Comparison of ENCODE assay signal across 13 cellular contexts in the genomic region with DNA sequence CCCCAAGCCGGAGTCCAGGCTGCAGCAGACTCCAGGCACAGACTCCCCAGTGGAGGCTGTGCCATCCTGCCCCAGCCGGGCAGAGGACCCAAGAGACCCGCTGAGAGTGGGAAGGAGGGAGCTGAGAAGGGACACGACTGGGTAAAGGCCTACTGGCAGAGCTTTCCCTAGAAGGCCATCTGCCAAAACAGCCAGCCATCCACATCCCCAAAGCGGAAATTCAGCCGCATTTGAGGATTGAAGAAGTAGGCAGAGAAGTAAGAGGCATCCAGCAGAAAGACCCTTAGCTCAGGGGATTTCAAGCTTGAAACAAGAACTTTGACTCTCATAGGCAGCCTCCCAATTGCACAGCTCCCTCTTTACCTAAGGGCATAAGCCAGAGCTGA. TPM values are rescaled to one million over a fixed set of nuclear protein-coding genes. Genes with fewer than 3 reads are reported as not detected.
A peak's percentile ranks its signal among the peaks of the same experiment; 100 is the strongest.
DNase-seq lines count a peak whose midpoint lies in the region; ATAC-seq and TF ChIP-seq lines count a peak whose summit lies in the region.
"Had no signal": no experiment of that assay in that cellular context is flagged by ENCODE, and none has a peak within 500 bp of the region (broad histone marks: within the 10 kb centered on the region; RNA-seq: fewer than 3 reads in every experiment).

No MANE protein-coding gene starts in this region.

- DNase-seq in T-helper 17 cell (no peak), fibroblast of the aortic adventitia (ENCODE audit: low read depth) (peak; percentile 40), nephron progenitor cell (no peak), tibial artery (peak in 1 of 2 donors; percentile 35), NCI-H187 (lab: John Stamatoyannopoulos, UW) (no peak)
- DNase-seq: activated naive CD4-positive, alpha-beta T cell treated with anti-CD3 and anti-CD28 coated beads, Interleukin-2, amount 50 U/mL, for 16 hours; NCI-H1048; NCI-H524; posterior cingulate gyrus had no signal

- H3K4me1 ChIP-seq in tibial artery = peaks cover 0 to 48% (median 16%) of the 10 kb centered on the region in 4 donors

- H3K27me3 Mint-ChIP-seq in T-helper 17 cell = peaks cover 45% of the 10 kb centered on the region
- peaks cover 90% of the 10 kb centered on the region for H3K27me3 Mint-ChIP-seq in nephron progenitor cell (ENCODE audit: low read depth, poor library complexity)

- no peak for ATAC-seq in T-helper 17 cell
- no peak for ATAC-seq in HG03442 (IDR thresholded peaks at IDR 0.05; ENCODE audit: unreplicated experiment)
- ATAC-seq in HG03342 (IDR thresholded peaks at IDR 0.05; ENCODE audit: unreplicated experiment) = no peak

- H3K27me3 ChIP-seq in tibial artery = no peaks in the 10 kb centered on the region

- no peaks in the 10 kb centered on the region for H3K36me3 ChIP-seq in tibial artery

- no peaks in the 10 kb centered on the region for H3K36me3 Mint-ChIP-seq in T-helper 17 cell (ENCODE audit: low read depth)
- no peaks in the 10 kb centered on the region for H3K36me3 Mint-ChIP-seq in nephron progenitor cell (ENCODE audit: low read depth)

- peak overlapping the region; percentile 98 to 100 for H3K27ac ChIP-seq in tibial artery

- TF ChIP-seq CTCF in fibroblast of the aortic adventitia (IDR thresholded peaks at IDR 0.05; ENCODE audit: insufficient read depth, low read length) (no peak), nephron progenitor cell (IDR thresholded peaks at IDR 0.05) (no peak), tibial artery (IDR thresholded peaks at IDR 0.05) (no peak)

- H3K9me3 ChIP-seq in T-helper 17 cell (ENCODE audit: control insufficient read depth, low read length, poor library complexity, severe bottlenecking) = no peaks in the 10 kb centered on the region
- H3K9me3 ChIP-seq in tibial artery = no peaks in the 10 kb centered on the region

- intact Hi-C loops in tibial artery (cut with DNase I; ENCODE audit: low total_unique reads) = no loop called here

- peak overlapping the region; percentile 65 for H3K4me3 Mint-ChIP-seq in T-helper 17 cell
- H3K4me3 Mint-ChIP-seq in nephron progenitor cell = peak overlapping the region; percentile 20
- H3K4me3 Mint-ChIP-seq: stimulated activated naive CD8-positive, alpha-beta T cell treated with anti-CD3 and anti-CD28 coated beads, Interleukin-15, Interleukin-2, amounts not matched to agents 100 ng/mL and 50 ng/mL, for 24 hours had no signal

- peaks cover 5% of the 10 kb centered on the region for H3K9me3 Mint-ChIP-seq in nephron progenitor cell
- H3K9me3 Mint-ChIP-seq: stimulated activated naive CD8-positive, alpha-beta T cell treated with anti-CD3 and anti-CD28 coated beads, Interleukin-15, Interleukin-2, amounts not matched to agents 100 ng/mL and 50 ng/mL, for 24 hours had no signal

- no peaks in the 10 kb centered on the region for H3K4me1 Mint-ChIP-seq in T-helper 17 cell
- no peaks in the 10 kb centered on the region for H3K4me1 Mint-ChIP-seq in nephron progenitor cell

- H3K4me3 ChIP-seq in fibroblast of the aortic adventitia (ENCODE audit: low read depth, low read length) (peak overlapping the region; percentile 63), tibial artery (peak overlapping the region; percentile 74 to 86)

- H3K27ac Mint-ChIP-seq in T-helper 17 cell (no peak overlapping the region), nephron progenitor cell (no peak overlapping the region)
- H3K27ac Mint-ChIP-seq: stimulated activated naive CD8-positive, alpha-beta T cell treated with anti-CD3 and anti-CD28 coated beads, Interleukin-15, Interleukin-2, amounts not matched to agents 100 ng/mL and 50 ng/mL, for 24 hours had no signal

RNA-seq across cellular contexts. Expression of a gene that starts 0.9 kb away (rescaled TPM):
- total RNA-seq in T-helper 17 cell (under 1 TPM in 1 of 2 donors, not detected in 1; 0.18 TPM), fibroblast of the aortic adventitia (ENCODE audit: low replicate concordance) (31.6 and 64.0 TPM in 2 replicates)
- total RNA-seq: fibroblast of villous mesenchyme had no signal

Comparison
In these comparisons a context has a peak if more than half of its experiments do, and no peak if none do; other contexts are left out.
1. RNA of a gene that starts 0.9 kb away (total RNA-seq): 31.6 to 64.0 TPM in fibroblast of the aortic adventitia; 0.18 TPM in T-helper 17 cell; every median in the first group is over 10 times any median in the second.